10 cellular contexts compared by ENCODE assay signal in genomic region chr17:82269882-82270500, GRCh38. TPM values are rescaled to one million over a fixed set of nuclear protein-coding genes. Genes with fewer than 3 reads are reported as not detected.
DNase-seq lines count a peak whose midpoint lies in the region; ATAC-seq and TF ChIP-seq lines count a peak whose summit lies in the region.
"Had no signal": no experiment of that assay in that cellular context is flagged by ENCODE, and none has a peak within 500 bp of the region (broad histone marks: within the 10 kb centered on the region; RNA-seq: fewer than 3 reads in every experiment).

No MANE protein-coding gene starts in this region.

- no peak overlapping the region for H4K5ac ChIP-seq in mesendoderm (ENCODE audit: low read length)

- H3K4ac ChIP-seq in mesendoderm (ENCODE audit: low read depth, low read length): no peak overlapping the region

- H3K4me1 ChIP-seq in adrenal gland (replicated peaks in 1 of 2) (peaks cover 57 to 83% of the 10 kb centered on the region in 2 donors), mesendoderm (ENCODE audit: control insufficient read depth, low read depth, low read length) (peaks cover 5% of the 10 kb centered on the region), subcutaneous abdominal adipose tissue (ENCODE audit: control insufficient read depth in 5 of 5, insufficient read depth in 5 of 5, low read length in 5 of 5) (peaks cover 20 to 78% (median 75%) of the 10 kb centered on the region in 5 donors)

- H3K36me3 Mint-ChIP-seq in activated CD4-positive, alpha-beta T cell treated with anti-CD3 and anti-CD28 coated beads, Interleukin-2, amount 10 ng/mL, durations not matched to agents 7 days and 5 days (ENCODE audit: low read depth): peaks cover 53% of the 10 kb centered on the region

- H3K27ac ChIP-seq in adrenal gland (peak overlapping the region in 3 of 5 donors; percentile 34 to 97 (median 61)), mesendoderm (ENCODE audit: low read depth, low read length) (no peak overlapping the region), subcutaneous abdominal adipose tissue (ENCODE audit: low read depth, low read length) (peak overlapping the region; percentile 37)

- intact Hi-C loops in adrenal gland (cut with DNase I): no loop called here

- WGBS in adrenal gland, 4 donors: 63 to 82% (median 74%) methylated on average over 8 to 13 of the region's 13 CpGs
- WGBS in mesendoderm (ENCODE audit: extremely low coverage, insufficient coverage, low lambda C conversion rate): no CpG with 5 or more reads among the region's 13 CpGs

- H3K56ac ChIP-seq in mesendoderm (ENCODE audit: low read length): no peak overlapping the region

- no peaks in the 10 kb centered on the region for H3K9me3 Mint-ChIP-seq in activated CD4-positive, alpha-beta T cell treated with anti-CD3 and anti-CD28 coated beads, Interleukin-2, amount 10 ng/mL, durations not matched to agents 7 days and 5 days

- H3K36me3 ChIP-seq in adrenal gland (replicated peaks in 1 of 2): peaks cover 0 to 34% of the 10 kb centered on the region in 2 donors
- H3K36me3 ChIP-seq in mesendoderm (ENCODE audit: control insufficient read depth, insufficient read depth, low read length): peaks cover 16% of the 10 kb centered on the region
- H3K36me3 ChIP-seq in subcutaneous abdominal adipose tissue (ENCODE audit: control insufficient read depth in 5 of 5, insufficient read depth in 5 of 5, low read length in 5 of 5): peaks cover 0 to 51% (median 38%) of the 10 kb centered on the region in 5 donors

- POLR2A ChIA-PET in activated CD4-positive, alpha-beta T cell treated with anti-CD3 and anti-CD28 coated beads, Interleukin-2, amount 10 ng/mL, durations not matched to agents 7 days and 5 days (lab: Charles Lee): no interaction called here

- H3K9ac ChIP-seq in mesendoderm (ENCODE audit: low read length) (no peak overlapping the region), subcutaneous abdominal adipose tissue (ENCODE audit: low read length in 5 of 5) (peak overlapping the region in 1 of 5 donors; percentile 6)

- no peak overlapping the region for H2BK5ac ChIP-seq in mesendoderm (ENCODE audit: low read length)

- peaks cover 24% of the 10 kb centered on the region for H3K79me1 ChIP-seq in mesendoderm (ENCODE audit: low read length)

- no peak overlapping the region for H2AK5ac ChIP-seq in mesendoderm (ENCODE audit: low read length)

- H3K9me3 ChIP-seq in adrenal gland (replicated peaks in 1 of 3) (no peaks in the 10 kb centered on the region), subcutaneous abdominal adipose tissue (ENCODE audit: control insufficient read depth in 5 of 5, low read length in 5 of 5) (no peaks in the 10 kb centered on the region)

- H3K4me2 ChIP-seq in mesendoderm (ENCODE audit: low read length): no peak overlapping the region

- H3K23ac ChIP-seq in mesendoderm (ENCODE audit: low read length): peak overlapping the region; percentile 48

- peaks cover 73% of the 10 kb centered on the region for H3K79me2 ChIP-seq in mesendoderm (ENCODE audit: control insufficient read depth, insufficient read depth, low read length)

- H4K8ac ChIP-seq in mesendoderm (ENCODE audit: low read depth, low read length): no peak overlapping the region

- peak overlapping the region; percentile 64 for H3K27ac Mint-ChIP-seq in activated CD4-positive, alpha-beta T cell treated with anti-CD3 and anti-CD28 coated beads, Interleukin-2, amount 10 ng/mL, durations not matched to agents 7 days and 5 days

- H3K4me3 ChIP-seq in adrenal gland: no peak overlapping the region
- no peak overlapping the region for H3K4me3 ChIP-seq in mesendoderm (ENCODE audit: low read length)
- no peak overlapping the region for H3K4me3 ChIP-seq in subcutaneous abdominal adipose tissue (ENCODE audit: low read depth in 1 of 5, low read length in 5 of 5)

- CTCF ChIA-PET in activated CD4-positive, alpha-beta T cell treated with anti-CD3 and anti-CD28 coated beads, Interleukin-2, amount 10 ng/mL, durations not matched to agents 7 days and 5 days (lab: Charles Lee): interaction anchor here (1.0 to 1.1 kb wide), 2 partner anchors 11 to 15 kb away, joined by 3 to 4 read pairs; no protein-coding TSS in a partner anchor

- no peak overlapping the region for H2BK15ac ChIP-seq in mesendoderm (replicated peaks; ENCODE audit: low read depth)

- no peak overlapping the region for H2BK120ac ChIP-seq in mesendoderm (ENCODE audit: low read depth, low read length)

- H3K27me3 ChIP-seq in adrenal gland (no peaks in the 10 kb centered on the region), mesendoderm (ENCODE audit: insufficient read depth, low read length, poor library complexity) (no peaks in the 10 kb centered on the region), subcutaneous abdominal adipose tissue (ENCODE audit: control insufficient read depth in 5 of 5, insufficient read depth in 4 of 5, low read length in 5 of 5) (no peaks in the 10 kb centered on the region)

- peaks cover 66% of the 10 kb centered on the region for H3K4me1 Mint-ChIP-seq in activated CD4-positive, alpha-beta T cell treated with anti-CD3 and anti-CD28 coated beads, Interleukin-2, amount 10 ng/mL, durations not matched to agents 7 days and 5 days

- no peaks in the 10 kb centered on the region for H3K27me3 Mint-ChIP-seq in activated CD4-positive, alpha-beta T cell treated with anti-CD3 and anti-CD28 coated beads, Interleukin-2, amount 10 ng/mL, durations not matched to agents 7 days and 5 days

- TF ChIP-seq CTCF in adrenal gland (IDR thresholded peaks at IDR 0.05): no peak

- ATAC-seq in GM18907 (IDR thresholded peaks at IDR 0.05; ENCODE audit: unreplicated experiment): no peak
- ATAC-seq: esophagus mucosa had no signal

- no peak for TF ChIP-seq POLR2A in adrenal gland (IDR thresholded peaks at IDR 0.05)

- DNase-seq in activated CD4-positive, alpha-beta T cell treated with anti-CD3 and anti-CD28 coated beads, Interleukin-2, amount 10 ng/mL, durations not matched to agents 7 days and 5 days: no peak
- no peak for DNase-seq in activated CD4-positive, alpha-beta T cell treated with anti-CD3 and anti-CD28 coated beads for 48 hours
- DNase-seq in adrenal gland (no peak), mesendoderm (no peak), MV-4-11 (lab: John Stamatoyannopoulos, UW) (no peak), epidermal melanocyte (ENCODE audit: insufficient read length, low spot score) (no peak)

- no peak overlapping the region for H3K18ac ChIP-seq in mesendoderm (ENCODE audit: low read length)

- no peak overlapping the region for H3K4me3 Mint-ChIP-seq in activated CD4-positive, alpha-beta T cell treated with anti-CD3 and anti-CD28 coated beads, Interleukin-2, amount 10 ng/mL, durations not matched to agents 7 days and 5 days

RNA-seq across cellular contexts. Expression of gene CSNK1D, which starts 3.5 kb away (rescaled TPM):
- total RNA-seq in activated CD4-positive, alpha-beta T cell treated with anti-CD3 and anti-CD28 coated beads, Interleukin-2, amount 10 ng/mL, durations not matched to agents 7 days and 5 days: 100 to 1,000 TPM; 115 to 142 TPM
- 100 to 1,000 TPM in 4 of 8 donors, 10 to 100 TPM in 4; 49.8 to 185 (median 97.4) TPM for total RNA-seq in adrenal gland
- polyA plus RNA-seq in adrenal gland: 100 to 1,000 TPM; 126 to 171 (median 153) TPM
- polyA plus RNA-seq in mesendoderm (2013, experiment 1 of 2): 76.4 TPM
- 75.9 TPM for polyA plus RNA-seq in mesendoderm (2013, experiment 2 of 2)

RNA-seq across cellular contexts. Expression of gene SLC16A3, which starts 41.1 kb away (rescaled TPM):
- 100 to 1,000 TPM; 104 to 140 TPM for total RNA-seq in activated CD4-positive, alpha-beta T cell treated with anti-CD3 and anti-CD28 coated beads, Interleukin-2, amount 10 ng/mL, durations not matched to agents 7 days and 5 days
- total RNA-seq in adrenal gland: 10 to 100 TPM; 21.9 to 58.6 (median 40.1) TPM
- 10 to 100 TPM in 2 of 3 donors, 1 to 10 TPM in 1; 2.7 to 14.4 (median 10.5) TPM for polyA plus RNA-seq in adrenal gland
- polyA plus RNA-seq in mesendoderm (2013, experiment 1 of 2): 1.9 TPM
- 1.6 TPM for polyA plus RNA-seq in mesendoderm (2013, experiment 2 of 2)

RNA-seq across cellular contexts. Expression of gene CD7, which starts 47.4 kb away (rescaled TPM):
- total RNA-seq in activated CD4-positive, alpha-beta T cell treated with anti-CD3 and anti-CD28 coated beads, Interleukin-2, amount 10 ng/mL, durations not matched to agents 7 days and 5 days: 100 to 1,000 TPM; 285 to 292 TPM
- total RNA-seq in adrenal gland: 1 to 10 TPM in 6 of 8 donors, under 1 TPM in 1, not detected in 1; 0.83 to 4.1 (median 1.8) TPM
- 1 to 10 TPM in 2 of 3 donors, not detected in 1; 1.1 to 4.2 TPM for polyA plus RNA-seq in adrenal gland
- polyA plus RNA-seq in mesendoderm (2013, experiment 1 of 2): 0.34 TPM
- 0.39 TPM for polyA plus RNA-seq in mesendoderm (2013, experiment 2 of 2)
- total RNA-seq: kidney epithelial cell had no signal

RNA-seq across cellular contexts. Expression of gene CCDC57, which starts 57.3 kb away (rescaled TPM):
- total RNA-seq in activated CD4-positive, alpha-beta T cell treated with anti-CD3 and anti-CD28 coated beads, Interleukin-2, amount 10 ng/mL, durations not matched to agents 7 days and 5 days: 10 to 100 TPM; 60.5 to 69.7 TPM
- total RNA-seq in adrenal gland: 10 to 100 TPM; 14.7 to 51.3 (median 28.8) TPM
- 100 to 1,000 TPM in 2 of 3 donors, 1 to 10 TPM in 1; 7.1 to 275 (median 129) TPM for polyA plus RNA-seq in adrenal gland
- polyA plus RNA-seq in mesendoderm (2013, experiment 1 of 2): 6.8 TPM
- 7.4 TPM for polyA plus RNA-seq in mesendoderm (2013, experiment 2 of 2)

Comparison
In these comparisons a context has a peak if more than half of its experiments do, and no peak if none do; other contexts are left out.
1. RNA of gene CD7, which starts 47.4 kb away (total RNA-seq): 285 to 292 TPM in activated CD4-positive, alpha-beta T cell treated with anti-CD3 and anti-CD28 coated beads, Interleukin-2, amount 10 ng/mL, durations not matched to agents 7 days and 5 days; 0.83 to 4.1 TPM in adrenal gland; every median in the first group is over 10 times any median in the second.